ENCODE assay signal across 8 cellular contexts in the genomic region with DNA sequence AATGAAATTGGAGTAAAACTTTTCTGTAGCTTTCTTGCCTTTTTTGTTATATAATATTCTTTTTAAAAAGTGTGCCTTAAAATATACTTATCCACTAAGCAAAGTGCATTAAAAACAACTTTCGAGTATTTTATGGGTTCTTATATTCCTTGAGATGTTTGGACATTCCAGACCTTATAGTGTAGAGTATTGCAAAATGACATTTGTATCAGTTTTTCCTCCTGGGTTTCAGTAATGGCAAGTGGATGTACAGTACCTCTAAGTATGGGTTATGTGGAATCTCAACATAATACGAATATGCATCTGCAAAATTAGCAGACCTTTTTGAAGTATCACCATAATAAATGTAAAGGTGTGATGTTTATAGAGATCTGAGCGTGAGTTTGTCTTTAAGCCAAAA. TPM values are rescaled to one million over a fixed set of nuclear protein-coding genes. Genes with fewer than 3 reads are reported as not detected.
DNase-seq lines count a peak whose midpoint lies in the region; ATAC-seq and TF ChIP-seq lines count a peak whose summit lies in the region.

No MANE protein-coding gene starts in this region.

- peaks cover 16 to 35% of the 10 kb centered on the region in 2 experiments for H3K4me1 Mint-ChIP-seq in H9
- peaks cover 52% of the 10 kb centered on the region for H3K4me1 Mint-ChIP-seq in T-helper 17 cell

- H3K9me3 Mint-ChIP-seq in H9 = peaks cover 0 to 3% of the 10 kb centered on the region in 2 experiments; a peak in 2 of 5 replicates

- H3K27me3 ChIP-seq in H9 (ENCODE audit: insufficient read depth, low read length) (no peaks in the 10 kb centered on the region), skeletal muscle tissue (ENCODE audit: control insufficient read depth in 3 of 3, insufficient read depth in 3 of 3, low read length in 3 of 3) (no peaks in the 10 kb centered on the region)

- H2AK5ac ChIP-seq in H9 (ENCODE audit: insufficient read length, low read length) = no peak overlapping the region

- no peak overlapping the region for H2BK120ac ChIP-seq in H9 (ENCODE audit: low read depth, low read length, poor library complexity, severe bottlenecking)

- no peak overlapping the region for H4K5ac ChIP-seq in H9 (ENCODE audit: insufficient read length, low read depth, low read length)

- H2BK5ac ChIP-seq in H9 (ENCODE audit: insufficient read length, low read length) = no peak overlapping the region

- peaks cover 46% of the 10 kb centered on the region; the same call in 1 of the 2 replicates for H3K79me2 ChIP-seq in H9 (ENCODE audit: insufficient read depth, low read length)

- H3K23ac ChIP-seq in H9 (ENCODE audit: insufficient read length, low read depth, low read length) = no peak overlapping the region

- peaks cover 2% of the 10 kb centered on the region for H3K79me1 ChIP-seq in H9 (ENCODE audit: insufficient read depth, low read depth, low read length, poor library complexity, severe bottlenecking)

- H3K27ac Mint-ChIP-seq in H9 (no peak overlapping the region), T-helper 17 cell (peak overlapping the region; percentile 97)

- no peak overlapping the region for H2BK20ac ChIP-seq in H9 (ENCODE audit: low read depth, low read length, poor library complexity, severe bottlenecking)

- no CpG with 5 or more reads among the region's 3 CpGs for WGBS in H9 (ENCODE audit: extremely low coverage, insufficient read length, low lambda C conversion rate)

- H3K4me3 ChIP-seq in fibroblast of villous mesenchyme (ENCODE audit: low read depth, low read length) = peak overlapping the region; percentile 94
- H3K4me3 ChIP-seq in skeletal muscle tissue (ENCODE audit: low read length in 3 of 3) = peak overlapping the region; percentile 46 to 99 (median 88)

- no peak overlapping the region for H3K18ac ChIP-seq in H9 (ENCODE audit: insufficient read length, low read depth, low read length)

- H3K4me3 Mint-ChIP-seq in H9 (peak overlapping the region; percentile 97 to 98), T-helper 17 cell (peak overlapping the region; percentile 84)

- no peak overlapping the region for H4K91ac ChIP-seq in H9 (ENCODE audit: insufficient read length, low read depth, low read length)

- H3T11ph ChIP-seq in H9 (ENCODE audit: low read length) = no peak overlapping the region

- TF ChIP-seq CTCF in H9 (conservative IDR thresholded peaks at IDR 0.05) (no peak), fibroblast of villous mesenchyme (IDR thresholded peaks at IDR 0.05; ENCODE audit: insufficient read depth, low read depth, low read length) (no peak)

- no peak overlapping the region for H2BK15ac ChIP-seq in H9 (ENCODE audit: low read depth, low read length)

- no peak overlapping the region for H4K8ac ChIP-seq in H9 (replicated peaks; ENCODE audit: insufficient read length, low read depth, low read length)

- peaks cover 8 to 14% (median 14%) of the 10 kb centered on the region in 3 experiments for H3K36me3 Mint-ChIP-seq in H9 (ENCODE audit: insufficient read depth in 1 of 3, low read depth in 3 of 3)
- H3K36me3 Mint-ChIP-seq in T-helper 17 cell (ENCODE audit: low read depth) = peaks cover 10% of the 10 kb centered on the region

- no peak overlapping the region for H3K56ac ChIP-seq in H9 (ENCODE audit: insufficient read length, low read depth, low read length)

- peaks cover 4% of the 10 kb centered on the region for H3K23me2 ChIP-seq in H9 (ENCODE audit: insufficient read length, low read depth, low read length, poor library complexity, severe bottlenecking)

- H3K14ac ChIP-seq in H9 (ENCODE audit: insufficient read depth, low read length) = no peak overlapping the region

- H3K27ac ChIP-seq in H9 (ENCODE audit: insufficient read length, low read depth, low read length) = no peak overlapping the region
- no peak overlapping the region for H3K27ac ChIP-seq in skeletal muscle tissue (ENCODE audit: low read depth, low read length)

- H3K9ac ChIP-seq in H9 (ENCODE audit: extremely low read depth, insufficient read length, low read length) = peak overlapping the region; percentile 10
- H3K9ac ChIP-seq in skeletal muscle tissue (ENCODE audit: low read depth in 1 of 3, low read length in 3 of 3) = peak overlapping the region; percentile 97 to 100 (median 97)

- H3K4ac ChIP-seq in H9 (ENCODE audit: low read depth, low read length) = no peak overlapping the region

- H2BK12ac ChIP-seq in H9 (ENCODE audit: insufficient read length, low read depth, low read length) = no peak overlapping the region

- H4K20me1 ChIP-seq in H9 (ENCODE audit: control insufficient read depth, insufficient read depth, insufficient read length) = no peaks in the 10 kb centered on the region

- H3K4me1 ChIP-seq in H9 (ENCODE audit: insufficient read depth, low read length) = peaks cover 4% of the 10 kb centered on the region
- H3K4me1 ChIP-seq in skeletal muscle tissue (ENCODE audit: control insufficient read depth in 3 of 3, insufficient read depth in 3 of 3, low read length in 3 of 3) = peaks cover 14 to 26% (median 25%) of the 10 kb centered on the region in 3 donors

- H2AFZ ChIP-seq in H9 (ENCODE audit: low read length) = no peak overlapping the region

- peak overlapping the region; percentile 74 for H3K4me2 ChIP-seq in H9 (ENCODE audit: insufficient read depth, insufficient read length, low read length)

- H3K27me3 Mint-ChIP-seq in H9 (ENCODE audit: low read depth) (no peaks in the 10 kb centered on the region), T-helper 17 cell (no peaks in the 10 kb centered on the region)

- H3K9me3 ChIP-seq in H9 (ENCODE audit: control insufficient read depth, low read depth, low read length) = no peaks in the 10 kb centered on the region
- no peaks in the 10 kb centered on the region for H3K9me3 ChIP-seq in T-helper 17 cell (ENCODE audit: control insufficient read depth, low read length, poor library complexity, severe bottlenecking)
- no peaks in the 10 kb centered on the region for H3K9me3 ChIP-seq in skeletal muscle tissue (ENCODE audit: control insufficient read depth in 3 of 3, low read length in 3 of 3)

- DNase-seq in H9 (no peak), T-helper 17 cell (no peak), fibroblast of villous mesenchyme (ENCODE audit: low read depth) (peak; percentile 20)
- DNase-seq in activated CD4-positive, alpha-beta T cell treated with anti-CD3 and anti-CD28 coated beads for 4 hours = no peak

- ATAC-seq in T-helper 17 cell = no peak
- no peak for ATAC-seq in HG03565 (IDR thresholded peaks at IDR 0.05; ENCODE audit: unreplicated experiment)
- ATAC-seq in GM19397 (IDR thresholded peaks at IDR 0.05; ENCODE audit: unreplicated experiment) = no peak
- ATAC-seq in GM21786 (IDR thresholded peaks at IDR 0.05; ENCODE audit: unreplicated experiment) = no peak

- H3K36me3 ChIP-seq in skeletal muscle tissue (ENCODE audit: control insufficient read depth in 3 of 3, insufficient read depth in 3 of 3, low read length in 3 of 3) = no peaks in the 10 kb centered on the region

RNA-seq across cellular contexts. Expression of gene CDK13, which starts 2.7 kb away (rescaled TPM):
- total RNA-seq in H9 (2021) = 50.2 and 52.2 TPM in 2 replicates
- total RNA-seq in T-helper 17 cell = 100 to 1,000 TPM; 116 to 136 TPM
- total RNA-seq in fibroblast of villous mesenchyme = 73.1 and 82.5 TPM in 2 replicates
- 81.9 TPM for total RNA-seq in skeletal muscle tissue
